Comparison of ENCODE assay signal across 20 cellular contexts in genomic region chr3:55870576-55870975, GRCh38.
"Had no signal": no experiment of that assay in that cellular context is flagged by ENCODE, and none has a peak within 500 bp of the region (broad histone marks: within the 10 kb centered on the region; RNA-seq: fewer than 3 reads in every experiment).

No MANE protein-coding gene starts in this region.

- DNase-seq: activated CD4-positive, alpha-beta T cell treated with anti-CD3 and anti-CD28 coated beads, Interleukin-2, amount 50 U/mL, for 48 hours; activated gamma-delta T cell treated with Interleukin-2 at 50 U/mL for 16 hours; adrenal gland; cerebellar nuclear complex; cortex of kidney; erythroblast; gastrocnemius medialis; heart left ventricle; kidney; left ventricle myocardium inferior; mammary epithelial cell; stimulated activated CD4-positive, alpha-beta T cell treated with anti-CD3 and anti-CD28 coated beads, Interleukin-2, amount 100 ng/mL, for 24 hours; stimulated activated naive CD4-positive, alpha-beta T cell treated with Interleukin-2 at 50 U/mL for 16 hours; tibial artery had no signal

- H3K4me1 ChIP-seq: adrenal gland, breast epithelium, gastrocnemius medialis, heart left ventricle, left ventricle myocardium inferior, right atrium auricular region, tibial artery had no signal

- H3K36me3 ChIP-seq: adrenal gland, breast epithelium, gastrocnemius medialis, heart left ventricle, left ventricle myocardium inferior, right atrium auricular region, tibial artery had no signal

- FAIRE-seq: astrocyte, endometrium, kidney, urothelium cell line had no signal

- H3K27ac ChIP-seq: adrenal gland, breast epithelium, gastrocnemius medialis, heart left ventricle, left ventricle myocardium inferior, right atrium auricular region, tibial artery had no signal

- H3K4me3 ChIP-seq: adrenal gland, breast epithelium, gastrocnemius medialis, heart left ventricle, left ventricle myocardium inferior, right atrium auricular region, tibial artery had no signal

- H3K27me3 ChIP-seq: adrenal gland, breast epithelium, gastrocnemius medialis, right atrium auricular region had no signal

- H3K9me3 ChIP-seq: adrenal gland, breast epithelium, gastrocnemius medialis, heart left ventricle, left ventricle myocardium inferior, right atrium auricular region, tibial artery had no signal

- ATAC-seq: activated naive CD4-positive, alpha-beta T cell treated with anti-CD3 and anti-CD28 coated beads, Interleukin-2, amount 50 U/mL, for 72 hours; gastrocnemius medialis; heart left ventricle had no signal
